8 cellular contexts compared by ENCODE assay signal in genomic region chr5:126599971-126600630, GRCh38. TPM values are rescaled to one million over a fixed set of nuclear protein-coding genes. Genes with fewer than 3 reads are reported as not detected.
A peak's percentile ranks its signal among the peaks of the same experiment; 100 is the strongest.
DNase-seq lines count a peak whose midpoint lies in the region; ATAC-seq and TF ChIP-seq lines count a peak whose summit lies in the region.
"Not testable (repeated sequence)": the region's sequence is repeated elsewhere in the genome, so short reads cannot be mapped to it uniquely, and the experiment has no call there.

No MANE protein-coding gene starts in this region.

- not testable (repeated sequence) for H3K27me3 Mint-ChIP-seq in HFFc6 (ENCODE audit: insufficient read depth)
- H3K27me3 Mint-ChIP-seq in activated naive CD4-positive, alpha-beta T cell treated with anti-CD3 and anti-CD28 coated beads, Interleukin-2, amount 10 ng/mL, durations not matched to agents 7 days and 5 days = peaks cover 18% of the 10 kb centered on the region
- H3K27me3 Mint-ChIP-seq in naive thymus-derived CD4-positive, alpha-beta T cell = peaks cover 0 to 14% (median 0%) of the 10 kb centered on the region in 5 donors

- peak overlapping the region; percentile 97 for H3K4me3 Mint-ChIP-seq in HFFc6
- H3K4me3 Mint-ChIP-seq in activated naive CD4-positive, alpha-beta T cell treated with anti-CD3 and anti-CD28 coated beads, Interleukin-2, amount 10 ng/mL, durations not matched to agents 7 days and 5 days = peak overlapping the region; percentile 85
- H3K4me3 Mint-ChIP-seq in naive thymus-derived CD4-positive, alpha-beta T cell = peak overlapping the region; percentile 84 to 99 (median 96)

- WGBS in spleen, 5 donors = 74 to 80% (median 76%) methylated on average over 15 of the region's 15 CpGs

- not testable (repeated sequence) for H3K4me1 ChIP-seq in ACC112 (ENCODE audit: control insufficient read depth, insufficient read depth, low read length, unreplicated experiment)
- H3K4me1 ChIP-seq in duodenal mucosa (ENCODE audit: control insufficient read depth in 1 of 2, insufficient read depth in 2 of 2, low read length in 2 of 2) (peaks cover 12% of the 10 kb centered on the region in 2 donors), iPS-15b (ENCODE audit: control insufficient read depth, insufficient read depth, low read length) (peaks cover 11% of the 10 kb centered on the region), spleen (peaks cover 14 to 49% (median 39%) of the 10 kb centered on the region in 6 donors)
- peaks cover 13 to 14% of the 10 kb centered on the region in 2 donors for H3K4me1 ChIP-seq in naive thymus-derived CD4-positive, alpha-beta T cell (ENCODE audit: control insufficient read depth in 2 of 2, insufficient read depth in 2 of 2, low read length in 2 of 2)

- peak overlapping the region; percentile 92 for H3K4me3 ChIP-seq in ACC112 (ENCODE audit: low read depth, low read length)
- H3K4me3 ChIP-seq in duodenal mucosa (ENCODE audit: low read depth in 1 of 2, low read length in 2 of 2) = peak overlapping the region; percentile 78 to 97
- H3K4me3 ChIP-seq in iPS-15b (ENCODE audit: low read depth, low read length) = peak overlapping the region; percentile 79
- H3K4me3 ChIP-seq in naive thymus-derived CD4-positive, alpha-beta T cell (ENCODE audit: low read length) = peak overlapping the region; percentile 84
- H3K4me3 ChIP-seq in spleen = peak overlapping the region in 5 of 8 donors; percentile 98 to 100 (median 100)

- H3K36me3 Mint-ChIP-seq in HFFc6 (ENCODE audit: low read depth) = peaks cover 13% of the 10 kb centered on the region
- H3K36me3 Mint-ChIP-seq in activated naive CD4-positive, alpha-beta T cell treated with anti-CD3 and anti-CD28 coated beads, Interleukin-2, amount 10 ng/mL, durations not matched to agents 7 days and 5 days = peaks cover 10% of the 10 kb centered on the region
- H3K36me3 Mint-ChIP-seq in naive thymus-derived CD4-positive, alpha-beta T cell = peaks cover 6 to 15% (median 7%) of the 10 kb centered on the region in 5 donors

- H3K9me3 ChIP-seq in duodenal mucosa (ENCODE audit: control insufficient read depth in 1 of 2, low read length in 2 of 2); iPS-15b (ENCODE audit: control insufficient read depth, insufficient read depth, low read length); naive thymus-derived CD4-positive, alpha-beta T cell (ENCODE audit: control insufficient read depth in 2 of 3, low read length in 3 of 3); spleen: not testable (repeated sequence)

- not testable (repeated sequence) for DNase-seq in HFFc6; RWPE1 (ENCODE audit: low spot score); activated naive CD4-positive, alpha-beta T cell treated with anti-CD3 and anti-CD28 coated beads, Interleukin-2, amount 10 ng/mL, durations not matched to agents 7 days and 5 days; spleen
- DNase-seq in naive thymus-derived CD4-positive, alpha-beta T cell = peak in 3 of 9 donors; percentile 3 to 4 (median 4)

- H3K27ac Mint-ChIP-seq in HFFc6 = peak overlapping the region; percentile 91
- H3K27ac Mint-ChIP-seq in activated naive CD4-positive, alpha-beta T cell treated with anti-CD3 and anti-CD28 coated beads, Interleukin-2, amount 10 ng/mL, durations not matched to agents 7 days and 5 days = peak overlapping the region; percentile 64
- H3K27ac Mint-ChIP-seq in naive thymus-derived CD4-positive, alpha-beta T cell = peak overlapping the region; percentile 82 to 95 (median 87)

- not testable (repeated sequence) for H3K9me3 Mint-ChIP-seq in HFFc6; activated naive CD4-positive, alpha-beta T cell treated with anti-CD3 and anti-CD28 coated beads, Interleukin-2, amount 10 ng/mL, durations not matched to agents 7 days and 5 days; naive thymus-derived CD4-positive, alpha-beta T cell

- POLR2A ChIA-PET in RWPE1 (lab: Yijun Ruan, JAX; ENCODE audit: low non-redundant PET) = not testable (repeated sequence)
- POLR2A ChIA-PET in naive thymus-derived CD4-positive, alpha-beta T cell (lab: Charles Lee) = interaction anchor here (1.3 kb wide), 1 partner anchor 150 kb away, joined by 3 read pairs; no protein-coding TSS in a partner anchor

- not testable (repeated sequence) for H3K36me3 ChIP-seq in ACC112 (ENCODE audit: insufficient read depth, low read length); iPS-15b (ENCODE audit: control insufficient read depth, insufficient read depth, low read length)
- H3K36me3 ChIP-seq in duodenal mucosa (ENCODE audit: control insufficient read depth in 1 of 2, insufficient read depth in 2 of 2, low read length in 2 of 2) = peaks cover 0 to 15% of the 10 kb centered on the region in 2 donors
- H3K36me3 ChIP-seq in naive thymus-derived CD4-positive, alpha-beta T cell (ENCODE audit: control insufficient read depth in 2 of 3, insufficient read depth in 3 of 3, low read length in 3 of 3) = peaks cover 0 to 19% (median 0%) of the 10 kb centered on the region in 3 experiments
- H3K36me3 ChIP-seq in spleen = peaks cover 0 to 21% (median 17%) of the 10 kb centered on the region in 6 donors

- not testable (repeated sequence) for H3K9ac ChIP-seq in duodenal mucosa (ENCODE audit: low read depth in 1 of 2, low read length in 2 of 2)
- H3K9ac ChIP-seq in iPS-15b (ENCODE audit: low read depth, low read length) = peak overlapping the region; percentile 91

- peaks cover 41% of the 10 kb centered on the region for H3K79me2 ChIP-seq in ACC112 (ENCODE audit: control insufficient read depth, insufficient read depth, low read length, unreplicated experiment)

- TF ChIP-seq CTCF in HFFc6 (IDR thresholded peaks at IDR 0.05); RWPE1 (conservative IDR thresholded peaks at IDR 0.05; ENCODE audit: low read depth); spleen (IDR thresholded peaks at IDR 0.05 in 8 of 11, conservative IDR thresholded peaks at IDR 0.05 in 3 of 11): not testable (repeated sequence)

- peak overlapping the region; percentile 89 for H2AFZ ChIP-seq in ACC112 (ENCODE audit: low read length, unreplicated experiment)

- intact Hi-C loops in naive thymus-derived CD4-positive, alpha-beta T cell (cut with micrococcal nuclease) = loop anchor here (1.0 to 10.0 kb wide), 14 partner anchors 91 to 1485 kb away; partner anchors contain the start of genes GRAMD2B (in 2 of the 2), PRRC1 (in 2 of the 2), SLC12A2 (in 2 of the 2) and C5orf63 (in 1 of the 2)
- intact Hi-C loops in spleen (cut with DNase I; ENCODE audit: low total_unique reads) = not testable (repeated sequence)

- peaks cover 39% of the 10 kb centered on the region for H3K4me1 Mint-ChIP-seq in HFFc6 (ENCODE audit: low read depth)
- peaks cover 28% of the 10 kb centered on the region for H3K4me1 Mint-ChIP-seq in activated naive CD4-positive, alpha-beta T cell treated with anti-CD3 and anti-CD28 coated beads, Interleukin-2, amount 10 ng/mL, durations not matched to agents 7 days and 5 days
- peaks cover 13 to 37% (median 27%) of the 10 kb centered on the region in 7 donors for H3K4me1 Mint-ChIP-seq in naive thymus-derived CD4-positive, alpha-beta T cell

- H3K27ac ChIP-seq in ACC112 (ENCODE audit: low read depth, low read length); duodenal mucosa (ENCODE audit: low read depth, low read length): not testable (repeated sequence)
- H3K27ac ChIP-seq in RWPE1 (peak overlapping the region; percentile 78), spleen (peak overlapping the region in 7 of 8 donors; percentile 87 to 93 (median 91))
- H3K27ac ChIP-seq in naive thymus-derived CD4-positive, alpha-beta T cell (ENCODE audit: low read depth, low read length) = peak overlapping the region; percentile 78

- TF ChIP-seq POLR2A in spleen (IDR thresholded peaks at IDR 0.05) = not testable (repeated sequence)

- not testable (repeated sequence) for ATAC-seq in naive thymus-derived CD4-positive, alpha-beta T cell

- CTCF ChIA-PET in RWPE1 (lab: Yijun Ruan, JAX) = interaction anchor here (0.5 to 2.0 kb wide), 12 partner anchors 10 to 1884 kb away, joined by 3 to 10 read pairs (median 4); no protein-coding TSS in a partner anchor
- CTCF ChIA-PET in activated naive CD4-positive, alpha-beta T cell treated with anti-CD3 and anti-CD28 coated beads, Interleukin-2, amount 10 ng/mL, durations not matched to agents 7 days and 5 days (lab: Charles Lee) = interaction anchor here (1.0 to 2.2 kb wide), 5 partner anchors 77 to 261 kb away, joined by 3 to 6 read pairs (median 4); no protein-coding TSS in a partner anchor
- CTCF ChIA-PET in naive thymus-derived CD4-positive, alpha-beta T cell (lab: Charles Lee) = interaction anchor here (1.1 to 2.0 kb wide), 3 partner anchors 150 to 261 kb away, joined by 5 to 14 read pairs (median 6); no protein-coding TSS in a partner anchor

- H3K27me3 ChIP-seq in ACC112 (ENCODE audit: insufficient read depth, low read length); duodenal mucosa (ENCODE audit: control insufficient read depth in 1 of 2, insufficient read depth in 2 of 2, low read length in 2 of 2); iPS-15b (ENCODE audit: control insufficient read depth, insufficient read depth, low read length); naive thymus-derived CD4-positive, alpha-beta T cell (ENCODE audit: control insufficient read depth in 2 of 2, insufficient read depth in 2 of 2, low read length in 2 of 2); spleen (replicated peaks in 1 of 7): not testable (repeated sequence)

RNA-seq across cellular contexts. Expression of gene PHAX, which starts 0.6 kb away (rescaled TPM):
- 10 to 100 TPM; 48.2 to 70.8 (median 67.0) TPM for total RNA-seq in HFFc6 (2021; fragmentation: NEBNext Ultra II Directional; extraction: Animal tissue kit (Norgen Biotek cat#: 25700))
- total RNA-seq in naive thymus-derived CD4-positive, alpha-beta T cell = 10 to 100 TPM; 14.5 to 40.9 (median 35.4) TPM
- 100 to 1,000 TPM in 1 of 2 donors, 10 to 100 TPM in 1; 80.5 to 116 TPM for polyA plus RNA-seq in naive thymus-derived CD4-positive, alpha-beta T cell
- 10 to 100 TPM; 24.4 to 44.5 (median 27.6) TPM for total RNA-seq in spleen
- polyA plus RNA-seq in spleen = 10 to 100 TPM in 2 of 3 donors, 1 to 10 TPM in 1; 9.8 to 15.1 (median 13.1) TPM

RNA-seq across cellular contexts. Expression of gene ALDH7A1, which starts 5.1 kb away (rescaled TPM):
- total RNA-seq in HFFc6 (2021; fragmentation: NEBNext Ultra II Directional; extraction: Animal tissue kit (Norgen Biotek cat#: 25700)) = 10 to 100 TPM; 81.1 to 99.9 (median 90.6) TPM
- 1 to 10 TPM in 4 of 5 experiments, under 1 TPM in 1; 0.51 to 3.4 (median 2.3) TPM for total RNA-seq in naive thymus-derived CD4-positive, alpha-beta T cell
- polyA plus RNA-seq in naive thymus-derived CD4-positive, alpha-beta T cell = 1 to 10 TPM; 3.4 to 9.9 TPM
- total RNA-seq in spleen = 10 to 100 TPM in 4 of 7 donors, 1 to 10 TPM in 3; 8.0 to 18.3 (median 13.4) TPM
- polyA plus RNA-seq in spleen = 10 to 100 TPM; 10.8 to 13.7 (median 11.6) TPM

Comparison
In these comparisons a context has a peak if more than half of its experiments do, and no peak if none do; other contexts are left out.
1. RNA of gene ALDH7A1, which starts 5.1 kb away (total RNA-seq): 81.1 to 99.9 TPM in HFFc6; 8.0 to 18.3 TPM in spleen and 0.51 to 3.4 TPM in naive thymus-derived CD4-positive, alpha-beta T cell; every median in the first group is over 4 times any median in the second.
2. Peak in every context shown above with its lines, with median percentiles within 50 percentile points of each other: H3K4me3 ChIP-seq, H3K27ac Mint-ChIP-seq and H3K4me3 Mint-ChIP-seq.